Comparison of ENCODE assay signal across 9 cellular contexts in genomic region chr16:58426095-58426494, GRCh38. TPM values are rescaled to one million over a fixed set of nuclear protein-coding genes. Genes with fewer than 3 reads are reported as not detected.
DNase-seq lines count a peak whose midpoint lies in the region; ATAC-seq and TF ChIP-seq lines count a peak whose summit lies in the region.
"Had no signal": no experiment of that assay in that cellular context is flagged by ENCODE, and none has a peak within 500 bp of the region (broad histone marks: within the 10 kb centered on the region; RNA-seq: fewer than 3 reads in every experiment).

No MANE protein-coding gene starts in this region.

- intact Hi-C loops in Calu3 (cut with micrococcal nuclease; ENCODE audit: unreplicated experiment): no loop called here

- no peak overlapping the region for H3K4me3 Mint-ChIP-seq in Calu3 (ENCODE audit: low read depth, unreplicated experiment)

- CTCF ChIA-PET in Calu3 (lab: Charles Lee): no interaction called here

- ATAC-seq in GM18520 (IDR thresholded peaks at IDR 0.05; ENCODE audit: unreplicated experiment) (peak; percentile 50), HG02678 (IDR thresholded peaks at IDR 0.05; ENCODE audit: unreplicated experiment) (peak; percentile 89), HG03354 (IDR thresholded peaks at IDR 0.05; ENCODE audit: poor library complexity, severe bottlenecking, unreplicated experiment) (no peak)

- no peak overlapping the region for H3K27ac Mint-ChIP-seq in Calu3 (ENCODE audit: unreplicated experiment)

- peaks cover 72% of the 10 kb centered on the region for H3K27me3 Mint-ChIP-seq in Calu3 (ENCODE audit: unreplicated experiment)

- no peaks in the 10 kb centered on the region for H3K4me1 Mint-ChIP-seq in Calu3 (ENCODE audit: low read depth, unreplicated experiment)

- DNase-seq in OCI-M1 (lab: John Stamatoyannopoulos, UW) (peak; percentile 74), hypothalamus (lab: John Stamatoyannopoulos, UW) (peak in 31 of 51 donors; percentile 4 to 49 (median 21)), Calu3 (no peak), NCI-H526 treated with DMSO at 0.1 percent for 48 hours (lab: John Stamatoyannopoulos, UW) (no peak), NCI-H1092 treated with DMSO at 0.1 percent for 48 hours (lab: John Stamatoyannopoulos, UW) (no peak)
- DNase-seq: IMR-90 had no signal

- H3K9me3 Mint-ChIP-seq in Calu3 (ENCODE audit: low read depth, unreplicated experiment): no peaks in the 10 kb centered on the region

- TF ChIP-seq CTCF in Calu3 (IDR thresholded peaks at IDR 0.05; ENCODE audit: unreplicated experiment): no peak

- H3K36me3 Mint-ChIP-seq in Calu3 (ENCODE audit: insufficient read depth, unreplicated experiment): no peaks in the 10 kb centered on the region

- BruUV-seq in Calu3 (replicated peaks; lab: Mats Ljungman, UMichigan): no TSS peak

RNA-seq across cellular contexts. Expression of gene GINS3, which starts 33.8 kb away (rescaled TPM):
- 11.9 and 13.6 TPM in 2 replicates for total RNA-seq in Calu3 (2022)

Comparison
In these comparisons a context has a peak if more than half of its experiments do, and no peak if none do; other contexts are left out.
1. DNase-seq: peak in OCI-M1 (single experiment) and hypothalamus (31 of 51); none in Calu3 (single experiment), NCI-H526 treated with DMSO at 0.1 percent for 48 hours (single experiment) and NCI-H1092 treated with DMSO at 0.1 percent for 48 hours (single experiment).